Comparison of ENCODE assay signal across 10 cellular contexts in the genomic region with DNA sequence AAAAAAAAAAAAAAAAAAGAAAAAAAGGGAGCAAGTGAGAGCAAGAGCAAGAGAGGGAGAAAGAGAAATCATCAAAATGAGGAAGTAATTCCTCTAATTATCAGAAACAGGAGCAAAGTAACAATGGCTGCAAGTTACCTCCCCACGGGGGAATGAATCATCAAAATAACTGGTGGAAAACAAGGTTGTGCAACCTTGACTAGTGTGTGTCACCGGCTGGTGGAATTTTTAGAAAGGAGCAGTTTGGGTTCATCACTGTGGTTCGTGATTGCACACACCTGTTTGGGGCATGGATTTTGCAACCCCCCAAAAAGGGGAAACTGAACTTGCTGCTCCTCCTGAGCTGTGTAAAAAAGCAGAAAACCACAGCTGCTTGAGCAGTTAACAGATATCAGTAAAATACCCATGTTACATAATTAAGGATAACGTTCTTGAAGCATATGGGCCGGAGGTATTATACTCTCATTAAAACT.
DNase-seq lines count a peak whose midpoint lies in the region; ATAC-seq and TF ChIP-seq lines count a peak whose summit lies in the region.
"Had no signal": no experiment of that assay in that cellular context is flagged by ENCODE, and none has a peak within 500 bp of the region (broad histone marks: within the 10 kb centered on the region; RNA-seq: fewer than 3 reads in every experiment).

No MANE protein-coding gene starts in this region.

- no peak overlapping the region for H3K4me3 ChIP-seq in epithelial cell of esophagus (ENCODE audit: low read length)
- H3K4me3 ChIP-seq in retinal pigment epithelial cell (ENCODE audit: low read length) = no peak overlapping the region
- H3K4me3 ChIP-seq: pancreas had no signal

- peak; percentile 96 for DNase-seq in NAMALWA (ENCODE audit: low spot score)
- DNase-seq in epithelial cell of esophagus (ENCODE audit: low read depth) = peak; percentile 93
- DNase-seq in retinal pigment epithelial cell (ENCODE audit: low read depth) = peak; percentile 69
- DNase-seq in NCI-H524 treated with DMSO at 0.1 percent for 48 hours (lab: John Stamatoyannopoulos, UW) = no peak
- DNase-seq: activated naive CD4-positive, alpha-beta T cell treated with Interleukin-2 at 50 U/mL for 16 hours had no signal

- ATAC-seq in GM18870 (IDR thresholded peaks at IDR 0.05; ENCODE audit: unreplicated experiment) (peak; percentile 43), GM21447 (IDR thresholded peaks at IDR 0.05; ENCODE audit: unreplicated experiment) (no peak), GM18873 (IDR thresholded peaks at IDR 0.05; ENCODE audit: low FRiP score, unreplicated experiment) (no peak), GM21737 (IDR thresholded peaks at IDR 0.05; ENCODE audit: unreplicated experiment) (no peak)

- TF ChIP-seq CTCF in epithelial cell of esophagus (IDR thresholded peaks at IDR 0.05; ENCODE audit: insufficient read depth, low read depth, low read length, missing control alignments) (no peak), retinal pigment epithelial cell (conservative IDR thresholded peaks at IDR 0.05; ENCODE audit: low read depth, low read length) (no peak)
